ENCODE assay signal across 13 cellular contexts in the genomic region with DNA sequence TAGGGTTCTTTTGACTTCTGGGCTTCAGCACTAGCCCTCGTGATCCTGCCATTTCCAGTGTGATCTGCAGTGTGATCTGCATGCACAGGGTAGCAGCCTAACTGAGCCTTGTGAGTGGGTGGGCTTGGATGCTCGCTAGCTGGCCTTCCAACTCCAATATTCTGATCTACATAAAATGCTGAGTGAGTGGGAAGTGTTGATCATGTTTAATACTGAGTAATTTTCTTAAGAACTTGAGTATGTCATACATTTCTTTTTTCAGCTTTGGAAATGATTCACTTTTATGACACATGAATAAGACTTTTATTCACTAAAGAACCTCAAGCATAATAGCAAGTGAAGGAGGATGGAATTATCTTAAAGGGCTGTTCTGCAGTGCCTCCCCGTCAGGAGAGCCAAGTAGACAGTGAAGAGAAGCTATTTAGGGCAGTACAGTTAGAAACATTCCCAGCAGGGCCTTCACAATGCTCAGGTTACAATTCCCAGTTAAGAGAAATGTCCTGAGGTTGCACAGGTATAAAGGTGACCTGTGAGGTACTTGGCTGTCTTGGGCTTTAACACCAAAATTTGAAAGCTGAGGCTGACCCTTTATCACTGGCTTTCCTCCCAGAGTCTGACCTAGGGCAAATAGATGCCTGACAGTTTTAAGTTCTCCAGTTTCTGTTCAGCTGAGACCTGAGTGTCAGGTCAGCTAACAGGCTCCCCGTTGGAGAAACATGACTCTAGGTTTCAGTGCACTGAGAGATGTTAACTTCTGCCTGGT. TPM values are rescaled to one million over a fixed set of nuclear protein-coding genes. Genes with fewer than 3 reads are reported as not detected.
A peak's percentile ranks its signal among the peaks of the same experiment; 100 is the strongest.
DNase-seq lines count a peak whose midpoint lies in the region; ATAC-seq and TF ChIP-seq lines count a peak whose summit lies in the region.
"Had no signal": no experiment of that assay in that cellular context is flagged by ENCODE, and none has a peak within 500 bp of the region (broad histone marks: within the 10 kb centered on the region; RNA-seq: fewer than 3 reads in every experiment).

No MANE protein-coding gene starts in this region.

- H3K27me3 ChIP-seq in breast epithelium: no peaks in the 10 kb centered on the region
- H3K27me3 ChIP-seq: SJSA1 had no signal

- no peaks in the 10 kb centered on the region for H3K27me3 Mint-ChIP-seq in MCF 10A (ENCODE audit: insufficient read depth, unreplicated experiment)
- H3K27me3 Mint-ChIP-seq in activated T-helper 1 cell treated with anti-CD3 and anti-CD28 coated beads, Interleukin-12 subunit alpha, Interleukin-12 subunit beta, Interleukin-2, Interleukin-4 antibody, amounts not matched to agents 30 ng/mL and 10 ng/mL and 1 ng/mL, durations not matched to agents 14 hours and 24 hours and 36 hours (ENCODE audit: insufficient read depth): no peaks in the 10 kb centered on the region

- DNase-seq in breast epithelium (ENCODE audit: low spot score in 2 of 2): no peak
- DNase-seq in MCF 10A (ENCODE audit: unreplicated experiment): no peak
- DNase-seq in activated T-helper 1 cell treated with anti-CD3 and anti-CD28 coated beads, Interleukin-12 subunit alpha, Interleukin-12 subunit beta, Interleukin-2, Interleukin-4 antibody, amounts not matched to agents 30 ng/mL and 10 ng/mL and 1 ng/mL, durations not matched to agents 14 hours and 24 hours and 36 hours (ENCODE audit: low spot score): no peak
- DNase-seq in hepatic stellate cell (ENCODE audit: low spot score): peak; percentile 22
- DNase-seq in stromal cell of bone marrow (ENCODE audit: low read depth): peak; percentile 29
- DNase-seq in NCI-H128 (lab: John Stamatoyannopoulos, UW; ENCODE audit: unreplicated experiment): no peak
- DNase-seq: ACHN, amniotic stem cell, NCI-H1436 had no signal

- no peak overlapping the region for H3K27ac Mint-ChIP-seq in MCF 10A (ENCODE audit: low read depth, unreplicated experiment)
- peak overlapping the region; percentile 99 for H3K27ac Mint-ChIP-seq in activated T-helper 1 cell treated with anti-CD3 and anti-CD28 coated beads, Interleukin-12 subunit alpha, Interleukin-12 subunit beta, Interleukin-2, Interleukin-4 antibody, amounts not matched to agents 30 ng/mL and 10 ng/mL and 1 ng/mL, durations not matched to agents 14 hours and 24 hours and 36 hours
- H3K27ac Mint-ChIP-seq: mesothelial cell of epicardium had no signal

- peaks cover 3 to 21% of the 10 kb centered on the region in 2 donors for H3K4me1 ChIP-seq in breast epithelium

- H3K4me1 Mint-ChIP-seq in MCF 10A (ENCODE audit: insufficient read depth, unreplicated experiment): peaks cover 41% of the 10 kb centered on the region
- peaks cover 97% of the 10 kb centered on the region for H3K4me1 Mint-ChIP-seq in activated T-helper 1 cell treated with anti-CD3 and anti-CD28 coated beads, Interleukin-12 subunit alpha, Interleukin-12 subunit beta, Interleukin-2, Interleukin-4 antibody, amounts not matched to agents 30 ng/mL and 10 ng/mL and 1 ng/mL, durations not matched to agents 14 hours and 24 hours and 36 hours (ENCODE audit: low read depth)

- no peak overlapping the region for H3K4me3 Mint-ChIP-seq in MCF 10A (ENCODE audit: unreplicated experiment)
- peak overlapping the region; percentile 56 for H3K4me3 Mint-ChIP-seq in activated T-helper 1 cell treated with anti-CD3 and anti-CD28 coated beads, Interleukin-12 subunit alpha, Interleukin-12 subunit beta, Interleukin-2, Interleukin-4 antibody, amounts not matched to agents 30 ng/mL and 10 ng/mL and 1 ng/mL, durations not matched to agents 14 hours and 24 hours and 36 hours
- H3K4me3 Mint-ChIP-seq: mesothelial cell of epicardium had no signal

- no peak overlapping the region for H3K4me3 ChIP-seq in breast epithelium
- H3K4me3 ChIP-seq: SJSA1 had no signal

- ATAC-seq in HG03432 (IDR thresholded peaks at IDR 0.05; ENCODE audit: unreplicated experiment) (no peak), HG03460 (IDR thresholded peaks at IDR 0.05; ENCODE audit: unreplicated experiment) (no peak)

- BruUV-seq in MCF 10A (replicated peaks; lab: Mats Ljungman, UMichigan): no TSS peak

- intact Hi-C loops in breast epithelium (cut with DNase I; ENCODE audit: low total_unique reads): no loop called here
- intact Hi-C loops in MCF 10A (cut with micrococcal nuclease): no loop called here
- intact Hi-C loops in activated T-helper 1 cell treated with anti-CD3 and anti-CD28 coated beads, Interleukin-12 subunit alpha, Interleukin-12 subunit beta, Interleukin-2, Interleukin-4 antibody, amounts not matched to agents 30 ng/mL and 10 ng/mL and 1 ng/mL, durations not matched to agents 14 hours and 24 hours and 36 hours (cut with micrococcal nuclease): loop anchor here (1.0 to 5.0 kb wide), 6 partner anchors 7 to 557 kb away; partner anchors contain the start of gene LRRC8B

- POLR2A ChIA-PET in MCF 10A (lab: Yijun Ruan, JAX): interaction anchor here (0.6 to 2.1 kb wide), 7 partner anchors 9 to 88 kb away, joined by 3 to 8 read pairs (median 4); no protein-coding TSS in a partner anchor

- no peak for TF ChIP-seq CTCF in breast epithelium (IDR thresholded peaks at IDR 0.05)
- no peak for TF ChIP-seq CTCF in MCF 10A (IDR thresholded peaks at IDR 0.05; ENCODE audit: unreplicated experiment)

- H3K36me3 ChIP-seq in breast epithelium: no peaks in the 10 kb centered on the region
- H3K36me3 ChIP-seq: SJSA1 had no signal

- no peaks in the 10 kb centered on the region for H3K9me3 ChIP-seq in breast epithelium
- H3K9me3 ChIP-seq: SJSA1 had no signal

- H3K36me3 Mint-ChIP-seq in MCF 10A (ENCODE audit: insufficient read depth, unreplicated experiment): no peaks in the 10 kb centered on the region
- peaks cover 37% of the 10 kb centered on the region for H3K36me3 Mint-ChIP-seq in activated T-helper 1 cell treated with anti-CD3 and anti-CD28 coated beads, Interleukin-12 subunit alpha, Interleukin-12 subunit beta, Interleukin-2, Interleukin-4 antibody, amounts not matched to agents 30 ng/mL and 10 ng/mL and 1 ng/mL, durations not matched to agents 14 hours and 24 hours and 36 hours (ENCODE audit: low read depth)
- H3K36me3 Mint-ChIP-seq: mesothelial cell of epicardium had no signal

- CTCF ChIA-PET in MCF 10A (lab: Yijun Ruan, JAX): interaction anchor here (0.7 to 6.5 kb wide), 18 partner anchors 9 to 630 kb away, joined by 3 to 42 read pairs (median 5); partner anchors contain the start of gene LRRC8C

- H3K9me3 Mint-ChIP-seq in MCF 10A (ENCODE audit: unreplicated experiment): no peaks in the 10 kb centered on the region
- no peaks in the 10 kb centered on the region for H3K9me3 Mint-ChIP-seq in activated T-helper 1 cell treated with anti-CD3 and anti-CD28 coated beads, Interleukin-12 subunit alpha, Interleukin-12 subunit beta, Interleukin-2, Interleukin-4 antibody, amounts not matched to agents 30 ng/mL and 10 ng/mL and 1 ng/mL, durations not matched to agents 14 hours and 24 hours and 36 hours
- H3K9me3 Mint-ChIP-seq: mesothelial cell of epicardium had no signal

- H3K27ac ChIP-seq in breast epithelium: peak overlapping the region; percentile 53 to 54
- H3K27ac ChIP-seq: SJSA1 had no signal

- TF ChIP-seq POLR2A in breast epithelium (IDR thresholded peaks at IDR 0.05): no peak

RNA-seq across cellular contexts. Expression of gene LRRC8C, which starts 29.1 kb away (rescaled TPM):
- total RNA-seq in breast epithelium (10 to 100 TPM; 10.8 to 14.6 (median 12.9) TPM), MCF 10A (2022) (4.4 TPM in 2 replicates)
- total RNA-seq in activated T-helper 1 cell treated with anti-CD3 and anti-CD28 coated beads, Interleukin-12 subunit alpha, Interleukin-12 subunit beta, Interleukin-2, Interleukin-4 antibody, amounts not matched to agents 30 ng/mL and 10 ng/mL and 1 ng/mL, durations not matched to agents 14 hours and 24 hours and 36 hours: 64.3 and 66.1 TPM in 2 replicates

Comparison
In these comparisons a context has a peak if more than half of its experiments do, and no peak if none do; other contexts are left out.
1. DNase-seq: peak in hepatic stellate cell (single experiment) and stromal cell of bone marrow (single experiment); none in breast epithelium (0 of 2), MCF 10A (single experiment), activated T-helper 1 cell treated with anti-CD3 and anti-CD28 coated beads, Interleukin-12 subunit alpha, Interleukin-12 subunit beta, Interleukin-2, Interleukin-4 antibody, amounts not matched to agents 30 ng/mL and 10 ng/mL and 1 ng/mL, durations not matched to agents 14 hours and 24 hours and 36 hours (single experiment) and NCI-H128 (single experiment).